ENCODE assay signal across 10 cellular contexts in the genomic region with DNA sequence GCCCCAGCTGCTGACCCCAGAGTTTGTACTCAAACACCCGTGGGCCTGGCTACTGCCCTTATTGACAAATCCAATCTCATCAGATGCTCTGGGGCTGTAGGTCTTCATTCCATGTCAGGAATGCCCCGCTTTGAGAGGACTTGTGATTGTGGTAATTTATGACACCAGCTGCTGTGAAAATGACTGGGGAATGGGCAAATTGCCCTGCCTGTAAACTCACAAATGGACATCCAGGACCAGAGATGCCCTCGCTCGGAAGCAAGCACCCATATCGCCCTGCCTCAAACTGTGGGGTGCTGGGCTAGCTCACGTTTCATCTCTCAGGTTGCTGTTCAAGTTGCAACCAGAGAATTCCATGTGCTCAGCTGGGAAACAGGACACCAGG.
DNase-seq lines count a peak whose midpoint lies in the region; ATAC-seq and TF ChIP-seq lines count a peak whose summit lies in the region.
"Had no signal": no experiment of that assay in that cellular context is flagged by ENCODE, and none has a peak within 500 bp of the region (broad histone marks: within the 10 kb centered on the region; RNA-seq: fewer than 3 reads in every experiment).

No MANE protein-coding gene starts in this region.

- no peaks in the 10 kb centered on the region for H4K20me1 ChIP-seq in SU-DHL-6 (ENCODE audit: low read depth, low read length)

- no peak overlapping the region for H3K9ac ChIP-seq in SU-DHL-6 (ENCODE audit: low read length)

- H3K27me3 ChIP-seq in SU-DHL-6 (ENCODE audit: low read length) (no peaks in the 10 kb centered on the region), psoas muscle (ENCODE audit: insufficient read depth in 3 of 3, low read length in 2 of 3) (no peaks in the 10 kb centered on the region)
- H3K27me3 ChIP-seq: cardiac muscle cell had no signal

- no peaks in the 10 kb centered on the region for H3K36me3 ChIP-seq in SU-DHL-6 (ENCODE audit: low read length)
- H3K36me3 ChIP-seq in psoas muscle (ENCODE audit: insufficient read depth in 1 of 2, low read depth in 1 of 2): no peaks in the 10 kb centered on the region
- H3K36me3 ChIP-seq: cardiac muscle cell had no signal

- WGBS in psoas muscle, 3 donors: 20 to 30% (median 21%) methylated on average over 6 of the region's 6 CpGs

- peak overlapping the region; percentile 41 for H3K4me2 ChIP-seq in SU-DHL-6 (ENCODE audit: low read depth, low read length, poor library complexity, severe bottlenecking)

- H3K27ac ChIP-seq in SU-DHL-6 (ENCODE audit: low read depth, low read length): peak overlapping the region; percentile 49
- peak overlapping the region; percentile 10 for H3K27ac ChIP-seq in psoas muscle
- H3K27ac ChIP-seq: cardiac muscle cell had no signal

- H2AFZ ChIP-seq in SU-DHL-6 (ENCODE audit: low read depth, low read length, severe bottlenecking): peak overlapping the region; percentile 37

- DNase-seq in NCI-H2081 (lab: John Stamatoyannopoulos, UW) (peak; percentile 39 to 67), NCI-H2081 treated with DMSO at 0.1 percent for 48 hours (lab: John Stamatoyannopoulos, UW) (no peak), psoas muscle (no peak), DMS79 treated with DMSO at 0.1 percent for 48 hours (lab: John Stamatoyannopoulos, UW) (no peak), NCI-H2227 treated with DMSO at 0.1 percent for 48 hours (lab: John Stamatoyannopoulos, UW) (no peak), medulla oblongata (ENCODE audit: extremely low spot score) (no peak)
- DNase-seq: trophoblast cell had no signal

- H3K4me1 ChIP-seq in psoas muscle: no peaks in the 10 kb centered on the region

- intact Hi-C loops in psoas muscle (cut with DNase I): no loop called here

- no peaks in the 10 kb centered on the region for H3K9me3 ChIP-seq in SU-DHL-6 (ENCODE audit: insufficient read depth, low read length)
- H3K9me3 ChIP-seq in psoas muscle: peaks cover under 1% of the 10 kb centered on the region

- ATAC-seq in GM21515 (IDR thresholded peaks at IDR 0.05; ENCODE audit: unreplicated experiment) (peak; percentile 3), psoas muscle (peak in 2 of 4 donors; percentile 7 to 23)

- no peaks in the 10 kb centered on the region for H3K79me2 ChIP-seq in SU-DHL-6 (ENCODE audit: insufficient read depth, low read length)

- H3K4me3 ChIP-seq in SU-DHL-6 (ENCODE audit: insufficient read depth, low read length, poor library complexity, severe bottlenecking): no peak overlapping the region
- no peak overlapping the region for H3K4me3 ChIP-seq in psoas muscle
- H3K4me3 ChIP-seq: cardiac muscle cell had no signal

- TF ChIP-seq CTCF in SU-DHL-6 (IDR thresholded peaks at IDR 0.05; ENCODE audit: insufficient read depth, low read length, poor library complexity, severe bottlenecking) (no peak), psoas muscle (IDR thresholded peaks at IDR 0.05) (no peak)

- no peaks in the 10 kb centered on the region for H3K9me2 ChIP-seq in SU-DHL-6 (replicated peaks; ENCODE audit: insufficient read depth, low read length)

- no peaks in the 10 kb centered on the region for H3F3A ChIP-seq in SU-DHL-6 (ENCODE audit: insufficient read depth)

Comparison
In these comparisons a context has a peak if more than half of its experiments do, and no peak if none do; other contexts are left out.
1. DNase-seq: peak in NCI-H2081 (2 of 2); none in NCI-H2081 treated with DMSO at 0.1 percent for 48 hours (single experiment), psoas muscle (0 of 2), DMS79 treated with DMSO at 0.1 percent for 48 hours (single experiment), NCI-H2227 treated with DMSO at 0.1 percent for 48 hours (single experiment) and medulla oblongata (single experiment).